In genomic region chr1:113913887-113914664, GRCh38 we compare ENCODE assay signal across 26 cellular contexts. TPM values are rescaled to one million over a fixed set of nuclear protein-coding genes. Genes with fewer than 3 reads are reported as not detected.
"Had no signal": no experiment of that assay in that cellular context is flagged by ENCODE, and none has a peak within 500 bp of the region (broad histone marks: within the 10 kb centered on the region; RNA-seq: fewer than 3 reads in every experiment).

No MANE protein-coding gene starts in this region.

- DNase-seq: activated CD4-positive, alpha-beta T cell treated with anti-CD3 and anti-CD28 coated beads for 1 hour; activated CD4-positive, alpha-beta T cell treated with anti-CD3 and anti-CD28 coated beads, Interleukin-2, amount 50 U/mL, for 48 hours; activated CD8-positive, alpha-beta memory T cell treated with anti-CD3 and anti-CD28 coated beads, Interleukin-2, amount 50 U/mL, for 48 hours; activated naive CD4-positive, alpha-beta T cell; activated naive CD8-positive, alpha-beta T cell treated with anti-CD3 and anti-CD28 coated beads, Interleukin-2, amount 10 ng/mL, durations not matched to agents 7 days and 5 days; activated T-cell treated with anti-CD3 and anti-CD28 coated beads, Interleukin-2, amount 50 U/mL, for 4 hours; amniotic stem cell; cerebellar nuclear complex; cortex of kidney; endodermal cell; head of caudate nucleus; left colon; lower lobe of right lung; naive B cell; occipital lobe; stimulated activated CD4-positive, alpha-beta T cell treated with anti-CD3 and anti-CD28 coated beads, Interleukin-2, amount 100 ng/mL, for 48 hours; stimulated activated naive CD4-positive, alpha-beta T cell; T1000; testis; trophoblast cell; WERI-Rb-1 had no signal

- H3K27me3 ChIP-seq: gastroesophageal sphincter, testis had no signal

- ATAC-seq: activated T-cell treated with anti-CD3 and anti-CD28 coated beads, Interleukin-2, amount 50 U/mL, for 4 hours; left colon; lower lobe of right lung; sciatic nerve had no signal

- H3K4me3 ChIP-seq: gastroesophageal sphincter, lower lobe of right lung, smooth muscle cell, testis had no signal

- H3K4me1 ChIP-seq: testis had no signal

- H3K9me3 ChIP-seq: gastroesophageal sphincter, lower lobe of right lung, testis had no signal

- H3K27ac ChIP-seq: testis had no signal

- H3K4me2 ChIP-seq: smooth muscle cell had no signal

- FAIRE-seq: bronchial epithelial cell, keratinocyte had no signal

RNA-seq across cellular contexts. Expression of gene BCL2L15, which starts 26.7 kb away (rescaled TPM):
- polyA plus RNA-seq: smooth muscle cell had no signal

RNA-seq across cellular contexts. Expression of gene PTPN22, which starts 42.6 kb away (rescaled TPM):
- total RNA-seq: endodermal cell, smooth muscle cell had no signal
- polyA plus RNA-seq: smooth muscle cell had no signal
